ENCODE assay signal across 8 cellular contexts in the genomic region with DNA sequence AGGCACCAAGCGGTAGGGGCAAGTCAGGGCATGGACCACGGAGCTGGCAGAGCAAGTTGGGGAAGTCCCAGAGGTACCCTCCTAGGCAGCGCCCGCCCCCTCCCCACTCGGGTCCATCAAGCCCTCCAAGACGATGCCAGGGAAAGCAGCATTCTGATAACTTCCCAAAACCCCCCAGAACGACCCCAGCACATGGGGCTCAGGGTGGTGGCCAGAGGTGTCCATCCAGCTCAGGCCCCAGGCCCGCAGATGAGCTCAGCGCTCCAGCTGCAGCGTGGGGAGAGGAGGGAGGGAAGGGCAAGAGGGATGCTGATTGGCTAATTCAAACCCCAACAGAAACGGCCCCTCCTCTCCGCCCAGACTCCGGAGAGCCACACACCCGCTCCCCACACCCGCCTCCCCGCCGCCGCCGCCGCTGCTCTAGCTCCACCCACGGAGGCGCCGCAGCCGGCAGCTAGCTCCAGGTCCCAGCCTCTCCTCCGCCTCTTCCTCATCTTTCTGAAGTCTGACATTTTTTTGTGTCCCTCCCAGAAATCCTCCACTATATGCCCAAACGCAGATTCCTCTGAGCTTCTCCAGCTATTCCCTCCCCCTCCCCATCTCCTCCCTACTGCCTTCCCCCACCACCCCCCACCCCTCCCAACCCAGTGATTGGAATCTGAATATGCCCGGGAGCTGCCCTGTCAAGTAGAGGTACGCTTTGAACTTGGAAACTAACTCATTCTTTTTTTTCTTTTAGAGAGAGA. TPM values are rescaled to one million over a fixed set of nuclear protein-coding genes. Genes with fewer than 3 reads are reported as not detected.
DNase-seq lines count a peak whose midpoint lies in the region; ATAC-seq, FAIRE-seq and TF ChIP-seq lines count a peak whose summit lies in the region.

No MANE protein-coding gene starts in this region.

- peaks cover 49% of the 10 kb centered on the region for H3K4me1 Mint-ChIP-seq in activated B cell treated with CpG ODN at 0.5 μM for 24 hours

- CTCF ChIA-PET in activated B cell treated with CpG ODN at 0.5 μM for 24 hours (lab: Charles Lee) = interaction anchor here (0.7 to 4.9 kb wide), 8 partner anchors 11 to 223 kb away, joined by 3 to 37 read pairs (median 4); a partner anchor contains a TSS

- peak overlapping the region; percentile 79 for H3K4me3 Mint-ChIP-seq in activated B cell treated with CpG ODN at 0.5 μM for 24 hours

- H3K27me3 ChIP-seq in bronchial epithelial cell (ENCODE audit: control insufficient read depth, insufficient read depth, low read length) (no peaks in the 10 kb centered on the region), spleen (replicated peaks in 1 of 7) (no peaks in the 10 kb centered on the region)

- peak overlapping the region in 6 of 8 donors; percentile 43 to 83 (median 76) for H3K27ac ChIP-seq in spleen

- peak; percentile 13 for FAIRE-seq in bronchial epithelial cell (lab: Jason Lieb, UNC)

- POLR2A ChIA-PET in activated B cell treated with CpG ODN at 0.5 μM for 24 hours (lab: Charles Lee) = interaction anchor here (0.5 to 3.3 kb wide), 20 partner anchors 10 to 1041 kb away, joined by 3 to 73 read pairs (median 4); partner anchors contain the start of genes DSN1, MROH8 and RPN2

- H3K27ac Mint-ChIP-seq in activated B cell treated with CpG ODN at 0.5 μM for 24 hours = peak overlapping the region; percentile 74

- no peaks in the 10 kb centered on the region for H3K27me3 Mint-ChIP-seq in activated B cell treated with CpG ODN at 0.5 μM for 24 hours

- no peak for TF ChIP-seq CTCF in activated B cell treated with CpG ODN at 0.5 μM for 24 hours (IDR thresholded peaks at IDR 0.05)
- no peak for TF ChIP-seq CTCF in bronchial epithelial cell (IDR thresholded peaks at IDR 0.05; ENCODE audit: insufficient read depth, low read length, severe bottlenecking)
- peak in 1 of 11 experiments; percentile 34 for TF ChIP-seq CTCF in spleen (IDR thresholded peaks at IDR 0.05 in 8 of 11, conservative IDR thresholded peaks at IDR 0.05 in 3 of 11)

- intact Hi-C loops in activated B cell treated with CpG ODN at 0.5 μM for 24 hours (cut with micrococcal nuclease) = loop anchor here (1.0 to 10.0 kb wide), 4 partner anchors 8 to 881 kb away; partner anchors contain the start of gene SCAND1
- intact Hi-C loops in spleen (cut with DNase I; ENCODE audit: low total_unique reads) = no loop called here

- H3K9me3 ChIP-seq in spleen = no peaks in the 10 kb centered on the region

- DNase-seq in A172 (ENCODE audit: low spot score) (peak; percentile 97), NCI-H2196 (lab: John Stamatoyannopoulos, UW; ENCODE audit: unreplicated experiment) (peak; percentile 89), activated B cell treated with CpG ODN at 0.5 μM for 24 hours (peak; percentile 72), bronchial epithelial cell (ENCODE audit: low read depth) (peak; percentile 90), inferior parietal cortex (ENCODE audit: extremely low spot score) (peak; percentile 90), spleen (peak; percentile 97)

- no peak for TF ChIP-seq POLR2A in spleen (IDR thresholded peaks at IDR 0.05)

- peaks cover 14 to 93% (median 59%) of the 10 kb centered on the region in 6 donors for H3K4me1 ChIP-seq in spleen

- H3K4me3 ChIP-seq in bronchial epithelial cell (ENCODE audit: low read depth, low read length) (peak overlapping the region; percentile 16), spleen (peak overlapping the region in 7 of 8 donors; percentile 10 to 66 (median 30))

- no peaks in the 10 kb centered on the region for H3K9me3 Mint-ChIP-seq in activated B cell treated with CpG ODN at 0.5 μM for 24 hours

- 0 to 4% (median 1%) methylated on average over 22 to 28 of the region's 28 CpGs for WGBS in spleen, 5 donors

- H3K36me3 Mint-ChIP-seq in activated B cell treated with CpG ODN at 0.5 μM for 24 hours (ENCODE audit: low read depth) = peaks cover 6% of the 10 kb centered on the region

- H3K36me3 ChIP-seq in bronchial epithelial cell (ENCODE audit: control insufficient read depth, insufficient read depth, low read length) = peaks cover 4% of the 10 kb centered on the region
- H3K36me3 ChIP-seq in spleen = peaks cover 0 to 16% (median 2%) of the 10 kb centered on the region in 6 donors

- ATAC-seq in GM18861 (IDR thresholded peaks at IDR 0.05; ENCODE audit: unreplicated experiment) = peak; percentile 41
- peak; percentile 65 for ATAC-seq in HG03097 (IDR thresholded peaks at IDR 0.05; ENCODE audit: low FRiP score, unreplicated experiment)
- peak; percentile 92 for ATAC-seq in activated B cell treated with CpG ODN at 0.5 μM for 24 hours (ENCODE audit: low read depth)

RNA-seq across cellular contexts. Expression of gene TLDC2, which starts 40.3 kb away (rescaled TPM):
- not detected in 2 replicates for total RNA-seq in A172 (2014; rRNA removed; shearing (Covaris generic))
- total RNA-seq in activated B cell treated with CpG ODN at 0.5 μM for 24 hours = not detected in 2 replicates
- 0.13 and 0.26 TPM in 2 replicates for total RNA-seq in bronchial epithelial cell
- total RNA-seq in spleen = not detected
- polyA plus RNA-seq in spleen = under 1 TPM; 0.05 to 0.16 (median 0.11) TPM

Comparison
In these comparisons a context has a peak if more than half of its experiments do, and no peak if none do; other contexts are left out.
1. Peak in every context shown above with its lines: DNase-seq, ATAC-seq, H3K4me3 ChIP-seq and H3K27ac ChIP-seq.
2. ATAC-seq: peak in every context shown above with its lines; median percentile 92 in activated B cell treated with CpG ODN at 0.5 μM for 24 hours; 65 in HG03097; 41 in GM18861.